In genomic region chr3:183527980-183528379, GRCh38 we compare ENCODE assay signal across 16 cellular contexts. TPM values are rescaled to one million over a fixed set of nuclear protein-coding genes. Genes with fewer than 3 reads are reported as not detected.
DNase-seq lines count a peak whose midpoint lies in the region; ATAC-seq lines count a peak whose summit lies in the region.
"Had no signal": no experiment of that assay in that cellular context is flagged by ENCODE, and none has a peak within 500 bp of the region (broad histone marks: within the 10 kb centered on the region; RNA-seq: fewer than 3 reads in every experiment).

No MANE protein-coding gene starts in this region.

- no peaks in the 10 kb centered on the region for H3K27me3 Mint-ChIP-seq in T-helper 2 cell treated with Interferon-gamma antibody and Interleukin-4, amounts not matched to agents 5 μg/mL and 100 μg/mL, for 36 hours (ENCODE audit: low read depth)
- no peaks in the 10 kb centered on the region for H3K27me3 Mint-ChIP-seq in naive B cell
- H3K27me3 Mint-ChIP-seq: central memory CD8-positive, alpha-beta T cell had no signal

- ATAC-seq in GM21576 (IDR thresholded peaks at IDR 0.05; ENCODE audit: unreplicated experiment) (peak; percentile 39), HG03565 (IDR thresholded peaks at IDR 0.05; ENCODE audit: unreplicated experiment) (peak; percentile 33), naive B cell (ENCODE audit: low read depth in 2 of 2) (peak; percentile 70 to 80)

- H3K27ac Mint-ChIP-seq in T-helper 2 cell treated with Interferon-gamma antibody and Interleukin-4, amounts not matched to agents 5 μg/mL and 100 μg/mL, for 36 hours: peak overlapping the region; percentile 81
- H3K27ac Mint-ChIP-seq in naive B cell: peak overlapping the region; percentile 42 to 93 (median 88)

- H3K36me3 Mint-ChIP-seq in T-helper 2 cell treated with Interferon-gamma antibody and Interleukin-4, amounts not matched to agents 5 μg/mL and 100 μg/mL, for 36 hours (ENCODE audit: low read depth): peaks cover 63% of the 10 kb centered on the region
- peaks cover 9 to 19% of the 10 kb centered on the region in 2 donors for H3K36me3 Mint-ChIP-seq in naive B cell

- peak overlapping the region; percentile 70 for H3K4me3 Mint-ChIP-seq in T-helper 2 cell treated with Interferon-gamma antibody and Interleukin-4, amounts not matched to agents 5 μg/mL and 100 μg/mL, for 36 hours
- H3K4me3 Mint-ChIP-seq in naive B cell: peak overlapping the region in 7 of 8 donors; percentile 10 to 86 (median 64)
- H3K4me3 Mint-ChIP-seq: central memory CD8-positive, alpha-beta T cell had no signal

- no peak for DNase-seq in T-helper 2 cell treated with Interferon-gamma antibody and Interleukin-4, amounts not matched to agents 5 μg/mL and 100 μg/mL, for 36 hours (ENCODE audit: low spot score)
- DNase-seq in T-helper 2 cell (no peak), naive B cell (no peak), epidermal melanocyte (ENCODE audit: insufficient read length, low spot score) (no peak), HUDEP-2 (lab: John Stamatoyannopoulos, UW; ENCODE audit: unreplicated experiment in 76 of 76) (no peak), mesenteric fat pad (ENCODE audit: low spot score) (no peak)
- DNase-seq: 8988T; NCI-H2107; ovary; SHP77 treated with DMSO at 0.1 percent for 48 hours; stimulated activated CD4-positive, alpha-beta T cell treated with anti-CD3 and anti-CD28 coated beads, Interleukin-4, amount 100 ng/mL, for 1 hour had no signal

- H3K4me1 Mint-ChIP-seq in T-helper 2 cell treated with Interferon-gamma antibody and Interleukin-4, amounts not matched to agents 5 μg/mL and 100 μg/mL, for 36 hours (ENCODE audit: low read depth): peaks cover 39% of the 10 kb centered on the region
- peaks cover 47 to 73% (median 54%) of the 10 kb centered on the region in 3 donors for H3K4me1 Mint-ChIP-seq in naive B cell

- no peaks in the 10 kb centered on the region for H3K9me3 Mint-ChIP-seq in T-helper 2 cell treated with Interferon-gamma antibody and Interleukin-4, amounts not matched to agents 5 μg/mL and 100 μg/mL, for 36 hours
- H3K9me3 Mint-ChIP-seq in naive B cell: peaks cover 0 to 5% (median 0%) of the 10 kb centered on the region in 7 donors
- H3K9me3 Mint-ChIP-seq: central memory CD8-positive, alpha-beta T cell had no signal

RNA-seq across cellular contexts. Expression of gene KLHL6, which starts 27.5 kb away (rescaled TPM):
- 10 to 100 TPM in 5 of 6 donors, 1 to 10 TPM in 1; 5.0 to 22.1 (median 12.7) TPM for polyA plus RNA-seq in naive B cell (ENCODE audit: low read depth in 6 of 6)
- total RNA-seq in mesenteric fat pad: 5.7 TPM
- total RNA-seq: HT-29, kidney epithelial cell had no signal
